Comparison of ENCODE assay signal across 8 cellular contexts in the genomic region with DNA sequence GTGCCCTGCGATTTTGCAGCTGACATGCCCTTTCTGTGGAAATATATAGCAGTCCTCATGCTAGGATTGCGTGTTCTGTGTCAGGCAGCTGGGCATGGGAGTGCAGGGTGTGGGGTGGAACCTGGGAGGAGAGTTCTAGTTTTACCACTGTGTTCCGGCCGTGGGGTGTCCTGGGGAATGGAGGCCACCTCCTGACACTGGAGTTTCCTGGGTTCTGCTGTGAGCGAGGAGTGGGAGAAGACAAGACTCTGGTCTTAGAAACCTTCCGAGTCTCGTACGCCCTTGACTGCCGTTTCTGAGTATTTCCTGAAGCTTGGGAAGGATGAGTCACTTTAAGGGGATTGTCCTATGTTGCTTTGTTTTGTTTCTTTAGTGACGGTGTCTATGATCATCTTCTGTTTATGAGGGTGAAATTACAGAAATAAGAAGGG. TPM values are rescaled to one million over a fixed set of nuclear protein-coding genes. Genes with fewer than 3 reads are reported as not detected.
DNase-seq lines count a peak whose midpoint lies in the region; ATAC-seq lines count a peak whose summit lies in the region.

No MANE protein-coding gene starts in this region.

- no peaks in the 10 kb centered on the region for H3K9me3 ChIP-seq in right cardiac atrium (ENCODE audit: control insufficient read depth, low read length)

- H3K4me1 Mint-ChIP-seq in activated naive CD8-positive, alpha-beta T cell (ENCODE audit: low read depth) = peaks cover 74% of the 10 kb centered on the region
- H3K4me1 Mint-ChIP-seq in stimulated activated memory B cell treated with anti-CD40 and anti-IgM and Interleukin-4, amounts not matched to agents 10 μg/mL and 1 μg/mL and 100 μg/mL, for 72 hours = peaks cover 42% of the 10 kb centered on the region

- H3K27me3 Mint-ChIP-seq in activated naive CD8-positive, alpha-beta T cell = no peaks in the 10 kb centered on the region
- no peaks in the 10 kb centered on the region for H3K27me3 Mint-ChIP-seq in stimulated activated memory B cell treated with anti-CD40 and anti-IgM and Interleukin-4, amounts not matched to agents 10 μg/mL and 1 μg/mL and 100 μg/mL, for 72 hours

- H3K4me1 ChIP-seq in right cardiac atrium (ENCODE audit: control insufficient read depth, insufficient read depth, low read length) = peaks cover 36% of the 10 kb centered on the region

- peak; percentile 77 for DNase-seq in activated effector memory CD4-positive, alpha-beta T cell treated with anti-CD3 and anti-CD28 coated beads, Interleukin-2, amount 50 U/mL, for 16 hours
- DNase-seq in activated effector memory CD4-positive, alpha-beta T cell treated with Interleukin-2 at 50 U/mL for 16 hours = no peak
- DNase-seq in right cardiac atrium (peak in 2 of 3 donors; percentile 26 to 52), NCI-H2081 treated with DMSO at 0.1 percent for 48 hours (lab: John Stamatoyannopoulos, UW) (no peak)
- no peak for DNase-seq in NK-92 treated with Interleukin-12 subunit alpha and Interleukin-12 subunit beta, amount 100 ng/mL, for 24 hours (lab: John Stamatoyannopoulos, UW)

- ATAC-seq in right cardiac atrium (peak; percentile 35 to 74), GM18873 (IDR thresholded peaks at IDR 0.05; ENCODE audit: low FRiP score, unreplicated experiment) (no peak)
- no peak for ATAC-seq in stimulated activated memory B cell treated with anti-CD40 and anti-IgM and Interleukin-4, amounts not matched to agents 10 μg/mL and 1 μg/mL and 100 μg/mL, for 72 hours

- H3K9me3 Mint-ChIP-seq in activated naive CD8-positive, alpha-beta T cell (ENCODE audit: low read depth) = no peaks in the 10 kb centered on the region
- H3K9me3 Mint-ChIP-seq in stimulated activated memory B cell treated with anti-CD40 and anti-IgM and Interleukin-4, amounts not matched to agents 10 μg/mL and 1 μg/mL and 100 μg/mL, for 72 hours = no peaks in the 10 kb centered on the region

- H3K27ac Mint-ChIP-seq in activated naive CD8-positive, alpha-beta T cell = peak overlapping the region; percentile 94
- H3K27ac Mint-ChIP-seq in stimulated activated memory B cell treated with anti-CD40 and anti-IgM and Interleukin-4, amounts not matched to agents 10 μg/mL and 1 μg/mL and 100 μg/mL, for 72 hours = peak overlapping the region; percentile 80

- H3K27ac ChIP-seq in right cardiac atrium (ENCODE audit: low read length) = peak overlapping the region; percentile 71

- WGBS in right cardiac atrium = 21% methylated on average over 10 of the region's 10 CpGs

- peak overlapping the region; percentile 2 for H3K4me3 ChIP-seq in right cardiac atrium (ENCODE audit: low read length)

- intact Hi-C loops in right cardiac atrium (cut with DNase I) = no loop called here

- peak overlapping the region; percentile 75 for H3K4me3 Mint-ChIP-seq in activated naive CD8-positive, alpha-beta T cell
- H3K4me3 Mint-ChIP-seq in stimulated activated memory B cell treated with anti-CD40 and anti-IgM and Interleukin-4, amounts not matched to agents 10 μg/mL and 1 μg/mL and 100 μg/mL, for 72 hours = peak overlapping the region; percentile 61

- no peaks in the 10 kb centered on the region for H3K27me3 ChIP-seq in right cardiac atrium (ENCODE audit: control insufficient read depth, insufficient read depth)

- H3K36me3 Mint-ChIP-seq in activated naive CD8-positive, alpha-beta T cell = peaks cover 2% of the 10 kb centered on the region
- H3K36me3 Mint-ChIP-seq in stimulated activated memory B cell treated with anti-CD40 and anti-IgM and Interleukin-4, amounts not matched to agents 10 μg/mL and 1 μg/mL and 100 μg/mL, for 72 hours = peaks cover 3% of the 10 kb centered on the region

RNA-seq across cellular contexts. Expression of gene CD99, which starts 19.0 kb away (rescaled TPM):
- total RNA-seq in right cardiac atrium = 100 to 1,000 TPM; 230 to 368 (median 290) TPM
- 387 TPM for polyA plus RNA-seq in right cardiac atrium

RNA-seq across cellular contexts. Expression of gene XG, which starts 41.8 kb away (rescaled TPM):
- 1 to 10 TPM in 3 of 4 donors, under 1 TPM in 1; 0.79 to 1.6 (median 1.0) TPM for total RNA-seq in right cardiac atrium
- polyA plus RNA-seq in right cardiac atrium = 0.43 TPM

Comparison
In these comparisons a context has a peak if more than half of its experiments do, and no peak if none do; other contexts are left out.
1. DNase-seq: peak in activated effector memory CD4-positive, alpha-beta T cell treated with anti-CD3 and anti-CD28 coated beads, Interleukin-2, amount 50 U/mL, for 16 hours (single experiment) and right cardiac atrium (2 of 3); none in activated effector memory CD4-positive, alpha-beta T cell treated with Interleukin-2 at 50 U/mL for 16 hours (single experiment), NK-92 treated with Interleukin-12 subunit alpha and Interleukin-12 subunit beta, amount 100 ng/mL, for 24 hours (single experiment) and NCI-H2081 treated with DMSO at 0.1 percent for 48 hours (single experiment).
2. ATAC-seq: peak in right cardiac atrium (2 of 2); none in stimulated activated memory B cell treated with anti-CD40 and anti-IgM and Interleukin-4, amounts not matched to agents 10 μg/mL and 1 μg/mL and 100 μg/mL, for 72 hours (single experiment) and GM18873 (single experiment).